In the genomic region with DNA sequence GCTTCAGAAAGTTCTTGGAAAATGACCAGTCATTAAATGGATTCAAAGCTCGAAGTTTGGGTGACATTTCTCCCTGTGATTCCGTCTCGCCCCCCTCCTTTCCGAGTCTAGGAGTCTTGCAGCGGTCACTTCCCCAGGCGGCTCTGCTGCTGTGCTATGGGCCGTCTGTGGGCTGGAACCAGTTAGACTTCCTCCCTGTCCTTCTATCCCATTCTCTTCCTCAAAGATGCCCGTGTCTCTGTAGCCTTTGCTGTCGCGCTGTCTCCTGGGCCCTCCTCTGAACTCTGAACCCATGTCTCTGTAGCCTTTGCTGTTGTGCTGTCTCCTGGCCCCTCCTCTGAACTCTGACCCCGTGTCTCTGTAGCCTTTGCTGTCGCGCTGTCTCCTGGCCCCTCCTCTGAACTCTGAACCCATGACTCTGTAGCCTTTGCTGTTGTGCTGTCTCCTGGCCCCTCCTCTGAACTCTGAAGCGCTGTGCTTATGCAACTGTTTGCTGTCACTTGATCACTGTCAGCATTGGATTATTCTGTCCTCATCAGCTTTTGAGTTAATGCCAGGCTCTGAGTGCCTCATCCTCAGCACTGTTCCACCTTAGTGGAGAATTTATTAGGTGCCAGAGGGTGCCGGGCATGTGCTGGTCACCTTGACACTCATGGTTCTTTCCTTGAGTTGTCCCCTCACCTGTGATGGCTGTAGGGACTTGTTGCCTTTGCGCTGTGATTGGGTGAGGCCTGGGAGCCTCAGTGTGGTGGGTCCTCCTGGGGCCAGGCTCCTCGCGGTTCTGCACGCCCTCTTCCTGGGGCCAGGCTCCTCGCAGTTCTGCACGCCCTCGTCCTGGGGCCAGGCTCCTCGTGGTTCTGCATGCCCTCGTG, we compare ENCODE assay signal across 10 cellular contexts.
DNase-seq lines count a peak whose midpoint lies in the region; ATAC-seq and TF ChIP-seq lines count a peak whose summit lies in the region.
"Had no signal": no experiment of that assay in that cellular context is flagged by ENCODE, and none has a peak within 500 bp of the region (broad histone marks: within the 10 kb centered on the region; RNA-seq: fewer than 3 reads in every experiment).

No MANE protein-coding gene starts in this region.

- H3K9ac ChIP-seq in smooth muscle cell (ENCODE audit: low read depth) = peak overlapping the region; percentile 34

- peak overlapping the region; percentile 91 for H3K27ac ChIP-seq in smooth muscle cell (ENCODE audit: low read depth)
- H3K27ac ChIP-seq: uterus had no signal

- H3K4me2 ChIP-seq in smooth muscle cell = peak overlapping the region; percentile 51

- H3K9me3 Mint-ChIP-seq in activated T-helper 1 cell treated with anti-CD3 and anti-CD28 coated beads, Interleukin-12 subunit alpha, Interleukin-12 subunit beta, Interleukin-2, Interleukin-4 antibody, amounts not matched to agents 30 ng/mL and 10 ng/mL and 1 ng/mL, durations not matched to agents 14 hours and 24 hours and 36 hours = no peaks in the 10 kb centered on the region

- no peaks in the 10 kb centered on the region for H3K9me3 ChIP-seq in smooth muscle cell (replicated peaks; ENCODE audit: low read depth)
- H3K9me3 ChIP-seq: uterus had no signal

- no peaks in the 10 kb centered on the region for H3K27me3 ChIP-seq in smooth muscle cell (ENCODE audit: low read depth)
- H3K27me3 ChIP-seq: uterus had no signal

- intact Hi-C loops in activated T-helper 1 cell treated with anti-CD3 and anti-CD28 coated beads, Interleukin-12 subunit alpha, Interleukin-12 subunit beta, Interleukin-2, Interleukin-4 antibody, amounts not matched to agents 30 ng/mL and 10 ng/mL and 1 ng/mL, durations not matched to agents 14 hours and 24 hours and 36 hours (cut with micrococcal nuclease) = no loop called here

- H3K27ac Mint-ChIP-seq in activated T-helper 1 cell treated with anti-CD3 and anti-CD28 coated beads, Interleukin-12 subunit alpha, Interleukin-12 subunit beta, Interleukin-2, Interleukin-4 antibody, amounts not matched to agents 30 ng/mL and 10 ng/mL and 1 ng/mL, durations not matched to agents 14 hours and 24 hours and 36 hours = peak overlapping the region; percentile 10

- H3K4me1 Mint-ChIP-seq in activated T-helper 1 cell treated with anti-CD3 and anti-CD28 coated beads, Interleukin-12 subunit alpha, Interleukin-12 subunit beta, Interleukin-2, Interleukin-4 antibody, amounts not matched to agents 30 ng/mL and 10 ng/mL and 1 ng/mL, durations not matched to agents 14 hours and 24 hours and 36 hours (ENCODE audit: low read depth) = no peaks in the 10 kb centered on the region

- peaks cover 4% of the 10 kb centered on the region for H3K36me3 ChIP-seq in smooth muscle cell (ENCODE audit: low read depth)
- H3K36me3 ChIP-seq: uterus had no signal

- H2AFZ ChIP-seq in smooth muscle cell (ENCODE audit: low read depth) = no peak overlapping the region

- TF ChIP-seq CTCF in smooth muscle cell (IDR thresholded peaks at IDR 0.05; ENCODE audit: borderline replicate concordance, insufficient read depth, poor library complexity, severe bottlenecking) = no peak

- H3K27me3 Mint-ChIP-seq in activated T-helper 1 cell treated with anti-CD3 and anti-CD28 coated beads, Interleukin-12 subunit alpha, Interleukin-12 subunit beta, Interleukin-2, Interleukin-4 antibody, amounts not matched to agents 30 ng/mL and 10 ng/mL and 1 ng/mL, durations not matched to agents 14 hours and 24 hours and 36 hours (ENCODE audit: insufficient read depth) = no peaks in the 10 kb centered on the region

- no peaks in the 10 kb centered on the region for H3K4me1 ChIP-seq in smooth muscle cell (ENCODE audit: low read depth)
- H3K4me1 ChIP-seq: uterus had no signal

- H3K36me3 Mint-ChIP-seq in activated T-helper 1 cell treated with anti-CD3 and anti-CD28 coated beads, Interleukin-12 subunit alpha, Interleukin-12 subunit beta, Interleukin-2, Interleukin-4 antibody, amounts not matched to agents 30 ng/mL and 10 ng/mL and 1 ng/mL, durations not matched to agents 14 hours and 24 hours and 36 hours (ENCODE audit: low read depth) = peaks cover 12% of the 10 kb centered on the region

- peaks cover 6% of the 10 kb centered on the region for H3F3A ChIP-seq in smooth muscle cell (ENCODE audit: low read depth)

- no peaks in the 10 kb centered on the region for H4K20me1 ChIP-seq in smooth muscle cell (ENCODE audit: low read depth)

- H3K4me3 ChIP-seq in smooth muscle cell = no peak overlapping the region
- H3K4me3 ChIP-seq: uterus had no signal

- DNase-seq in NCI-H1436 treated with DMSO at 0.1 percent for 48 hours (lab: John Stamatoyannopoulos, UW) (peak; percentile 4), NCI-H1436 (lab: John Stamatoyannopoulos, UW) (no peak), kidney tubule cell (ENCODE audit: low spot score) (peak; percentile 19), smooth muscle cell (lab: John Stamatoyannopoulos, UW; ENCODE audit: unreplicated experiment) (no peak)
- no peak for DNase-seq in activated T-helper 1 cell treated with anti-CD3 and anti-CD28 coated beads, Interleukin-12 subunit alpha, Interleukin-12 subunit beta, Interleukin-2, Interleukin-4 antibody, amounts not matched to agents 30 ng/mL and 10 ng/mL and 1 ng/mL, durations not matched to agents 14 hours and 24 hours and 36 hours (ENCODE audit: low spot score)
- DNase-seq in activated CD4-positive, alpha-beta T cell treated with anti-CD3 and anti-CD28 coated beads, Interleukin-2, amount 50 U/mL, for 1 hour = no peak
- DNase-seq: MM.1S, uterus had no signal

- H3K4me3 Mint-ChIP-seq in activated T-helper 1 cell treated with anti-CD3 and anti-CD28 coated beads, Interleukin-12 subunit alpha, Interleukin-12 subunit beta, Interleukin-2, Interleukin-4 antibody, amounts not matched to agents 30 ng/mL and 10 ng/mL and 1 ng/mL, durations not matched to agents 14 hours and 24 hours and 36 hours = no peak overlapping the region

- ATAC-seq in GM21825 (IDR thresholded peaks at IDR 0.05; ENCODE audit: unreplicated experiment) = no peak
- ATAC-seq in HG03108 (IDR thresholded peaks at IDR 0.05; ENCODE audit: unreplicated experiment) = no peak

- WGBS in smooth muscle cell (ENCODE audit: low lambda C conversion rate) = 90% methylated on average over 24 of the region's 24 CpGs

- H3K79me2 ChIP-seq in smooth muscle cell (ENCODE audit: low read depth) = no peaks in the 10 kb centered on the region

Comparison
In these comparisons a context has a peak if more than half of its experiments do, and no peak if none do; other contexts are left out.
1. DNase-seq: peak in NCI-H1436 treated with DMSO at 0.1 percent for 48 hours (single experiment) and kidney tubule cell (single experiment); none in NCI-H1436 (single experiment), activated T-helper 1 cell treated with anti-CD3 and anti-CD28 coated beads, Interleukin-12 subunit alpha, Interleukin-12 subunit beta, Interleukin-2, Interleukin-4 antibody, amounts not matched to agents 30 ng/mL and 10 ng/mL and 1 ng/mL, durations not matched to agents 14 hours and 24 hours and 36 hours (single experiment), smooth muscle cell (single experiment) and activated CD4-positive, alpha-beta T cell treated with anti-CD3 and anti-CD28 coated beads, Interleukin-2, amount 50 U/mL, for 1 hour (single experiment).